41 cellular contexts compared by ENCODE assay signal in genomic region chr3:46271209-46271608, GRCh38. TPM values are rescaled to one million over a fixed set of nuclear protein-coding genes. Genes with fewer than 3 reads are reported as not detected.
"Had no signal": no experiment of that assay in that cellular context is flagged by ENCODE, and none has a peak within 500 bp of the region (broad histone marks: within the 10 kb centered on the region; RNA-seq: fewer than 3 reads in every experiment).

No MANE protein-coding gene starts in this region.

- H3K9me3 Mint-ChIP-seq: activated CD4-positive, alpha-beta memory T cell treated with anti-CD3 and anti-CD28 coated beads, Interleukin-2, amount 10 ng/mL, durations not matched to agents 7 days and 5 days; activated naive CD8-positive, alpha-beta T cell treated with anti-CD3 and anti-CD28 coated beads for 36 hours; activated T-cell treated with anti-CD3 and anti-CD28 coated beads, Interleukin-2, amount 50 U/mL, for 72 hours; activated T-helper 17 cell treated with anti-CD3 and anti-CD28 coated beads, Interleukin-2, amount 50 U/mL, for 72 hours had no signal

- DNase-seq: activated CD4-positive, alpha-beta memory T cell treated with anti-CD3 and anti-CD28 coated beads, Interleukin-2, amount 10 ng/mL, durations not matched to agents 7 days and 5 days; activated CD4-positive, alpha-beta T cell treated with anti-CD3 and anti-CD28 coated beads for 1 hour; activated CD4-positive, alpha-beta T cell treated with anti-CD3 and anti-CD28 coated beads for 48 hours; activated CD4-positive, CD25-positive, alpha-beta regulatory T cell; activated CD8-positive, alpha-beta memory T cell treated with anti-CD3 and anti-CD28 coated beads for 24 hours; activated CD8-positive, alpha-beta memory T cell treated with anti-CD3 and anti-CD28 coated beads, Interleukin-2, amount 10 ng/mL, durations not matched to agents 7 days and 5 days; activated effector memory CD4-positive, alpha-beta T cell treated with anti-CD3 and anti-CD28 coated beads, Interleukin-2, amount 50 U/mL, for 16 hours; activated naive CD4-positive, alpha-beta T cell; activated naive CD4-positive, alpha-beta T cell treated with anti-CD3 and anti-CD28 coated beads, Interleukin-2, amount 50 U/mL, for 16 hours; activated naive CD8-positive, alpha-beta T cell treated with anti-CD3 and anti-CD28 coated beads for 36 hours; activated T-cell treated with anti-CD3 and anti-CD28 coated beads, Interleukin-2, amount 50 U/mL, for 1 hour; activated T-cell treated with anti-CD3 and anti-CD28 coated beads, Interleukin-2, amount 50 U/mL, for 72 hours; amniotic stem cell; aorta; brain microvascular endothelial cell; central memory CD4-positive, alpha-beta T cell; Kasumi-1; KG1; MM.1S; MV-4-11; NCI-H1092; NCI-H1436 treated with DMSO at 0.1 percent for 48 hours; NCI-H1694 treated with DMSO at 0.1 percent for 48 hours; NCI-H2081; NCI-H2171 treated with DMSO at 0.1 percent for 48 hours; NCI-H2227 treated with DMSO at 0.1 percent for 48 hours; NCI-H510A treated with DMSO at 0.1 percent for 48 hours; NCI-H526 treated with DMSO at 0.1 percent for 48 hours; NCI-H774; NK-92 treated with Interleukin-12 subunit alpha and Interleukin-12 subunit beta, amount 100 ng/mL, for 24 hours; PC-9; SIG-M5; T-helper 1 cell; T-helper 2 cell; T-helper 9 cell; WERI-Rb-1 had no signal

- H3K36me3 ChIP-seq: brain microvascular endothelial cell, WERI-Rb-1 had no signal

- H3K27ac Mint-ChIP-seq: activated CD4-positive, alpha-beta memory T cell treated with anti-CD3 and anti-CD28 coated beads, Interleukin-2, amount 10 ng/mL, durations not matched to agents 7 days and 5 days; activated naive CD8-positive, alpha-beta T cell treated with anti-CD3 and anti-CD28 coated beads for 36 hours; activated T-cell treated with anti-CD3 and anti-CD28 coated beads, Interleukin-2, amount 50 U/mL, for 72 hours; activated T-helper 17 cell treated with anti-CD3 and anti-CD28 coated beads, Interleukin-2, amount 50 U/mL, for 72 hours had no signal

- H3K27me3 ChIP-seq: brain microvascular endothelial cell had no signal

- H3K27ac ChIP-seq: brain microvascular endothelial cell, PC-9, RWPE1, WERI-Rb-1 had no signal

- H3K4me3 ChIP-seq: PC-9 had no signal

- H3K4me3 Mint-ChIP-seq: activated CD4-positive, alpha-beta memory T cell treated with anti-CD3 and anti-CD28 coated beads, Interleukin-2, amount 10 ng/mL, durations not matched to agents 7 days and 5 days; activated CD8-positive, alpha-beta memory T cell treated with anti-CD3 and anti-CD28 coated beads, Interleukin-2, amount 10 ng/mL, durations not matched to agents 7 days and 5 days; activated naive CD8-positive, alpha-beta T cell treated with anti-CD3 and anti-CD28 coated beads for 36 hours; activated T-cell treated with anti-CD3 and anti-CD28 coated beads, Interleukin-2, amount 50 U/mL, for 72 hours; activated T-helper 17 cell treated with anti-CD3 and anti-CD28 coated beads, Interleukin-2, amount 50 U/mL, for 72 hours had no signal

- ATAC-seq: activated CD8-positive, alpha-beta memory T cell treated with anti-CD3 and anti-CD28 coated beads, Interleukin-2, amount 10 ng/mL, durations not matched to agents 7 days and 5 days; activated T-cell treated with anti-CD3 and anti-CD28 coated beads, Interleukin-2, amount 50 U/mL, for 72 hours; activated T-helper 17 cell treated with anti-CD3 and anti-CD28 coated beads, Interleukin-2, amount 50 U/mL, for 72 hours; Right ventricle myocardium inferior; SK-N-SH treated with all-trans-retinoic acid at 6 μM for 48 hours had no signal

RNA-seq across cellular contexts. Expression of gene CCR3, which starts 28.9 kb away (rescaled TPM):
- total RNA-seq: activated naive CD8-positive, alpha-beta T cell treated with anti-CD3 and anti-CD28 coated beads for 36 hours; activated T-cell treated with anti-CD3 and anti-CD28 coated beads, Interleukin-2, amount 50 U/mL, for 72 hours; activated T-helper 17 cell treated with anti-CD3 and anti-CD28 coated beads, Interleukin-2, amount 50 U/mL, for 72 hours; Right ventricle myocardium inferior; SK-MEL-5 had no signal
